Comparison of ENCODE assay signal across 13 cellular contexts in the genomic region with DNA sequence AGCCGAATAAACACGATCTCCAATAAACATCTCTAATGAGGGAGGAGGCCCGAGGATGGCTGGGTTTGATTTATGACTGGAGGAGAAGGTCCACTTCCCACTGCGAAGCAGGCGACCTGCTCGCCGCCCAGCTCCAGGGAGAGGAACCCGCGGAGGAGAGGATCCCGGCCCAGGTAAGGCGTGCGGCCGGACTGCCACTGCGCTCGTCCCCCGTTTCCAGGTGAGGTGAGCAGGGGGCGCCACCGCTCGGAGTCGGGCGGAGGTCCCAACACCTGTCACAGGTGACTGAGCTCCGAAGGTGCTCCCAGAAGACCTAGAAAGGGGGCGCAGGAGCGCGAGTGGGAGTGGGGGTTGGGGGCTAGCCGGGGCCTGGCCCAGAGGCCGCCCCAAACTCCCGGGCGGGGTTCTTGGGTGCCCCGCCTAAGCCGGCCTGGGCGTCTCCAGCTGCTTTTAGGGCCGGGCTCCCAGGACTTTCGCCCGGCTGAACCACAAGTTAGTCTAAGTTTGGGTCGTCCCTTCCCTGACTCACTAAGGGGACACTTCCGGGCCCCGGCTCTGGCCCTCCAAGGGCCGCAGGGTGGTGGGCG. TPM values are rescaled to one million over a fixed set of nuclear protein-coding genes. Genes with fewer than 3 reads are reported as not detected.
DNase-seq lines count a peak whose midpoint lies in the region; ATAC-seq and TF ChIP-seq lines count a peak whose summit lies in the region.
"Had no signal": no experiment of that assay in that cellular context is flagged by ENCODE, and none has a peak within 500 bp of the region (broad histone marks: within the 10 kb centered on the region; RNA-seq: fewer than 3 reads in every experiment).

No MANE protein-coding gene starts in this region.

- H3K9me3 ChIP-seq in sigmoid colon = no peaks in the 10 kb centered on the region
- H3K9me3 ChIP-seq: thyroid gland had no signal

- H3K4me3 Mint-ChIP-seq in endothelial cell (ENCODE audit: unreplicated experiment) = peak overlapping the region; percentile 77

- TF ChIP-seq CTCF in endothelial cell (IDR thresholded peaks at IDR 0.05; ENCODE audit: unreplicated experiment) (no peak), sigmoid colon (IDR thresholded peaks at IDR 0.05) (no peak)

- ATAC-seq in GM21367 (IDR thresholded peaks at IDR 0.05; ENCODE audit: unreplicated experiment) = no peak

- H3K27me3 Mint-ChIP-seq in endothelial cell (ENCODE audit: unreplicated experiment) = peaks cover 37% of the 10 kb centered on the region

- H3K27me3 ChIP-seq in sigmoid colon = peaks cover 89 to 100% (median 100%) of the 10 kb centered on the region in 3 donors

- no peak for TF ChIP-seq EP300 in sigmoid colon (IDR thresholded peaks at IDR 0.05)

- intact Hi-C loops in sigmoid colon (cut with DNase I) = no loop called here

- no peaks in the 10 kb centered on the region for H3K9me3 Mint-ChIP-seq in endothelial cell (ENCODE audit: unreplicated experiment)

- peaks cover 0 to 70% (median 67%) of the 10 kb centered on the region in 4 donors for H3K4me1 ChIP-seq in sigmoid colon

- H3K36me3 ChIP-seq in sigmoid colon = no peaks in the 10 kb centered on the region
- H3K36me3 ChIP-seq: thyroid gland had no signal

- no peaks in the 10 kb centered on the region for H3K36me3 Mint-ChIP-seq in endothelial cell (ENCODE audit: low read depth, unreplicated experiment)

- H3K4me1 Mint-ChIP-seq in endothelial cell (ENCODE audit: unreplicated experiment) = peaks cover 18% of the 10 kb centered on the region

- no peak overlapping the region for H3K27ac ChIP-seq in sigmoid colon
- H3K27ac ChIP-seq: KMS-11, thyroid gland had no signal

- DNase-seq in NCI-H1694 (lab: John Stamatoyannopoulos, UW) = peak; percentile 51
- no peak for DNase-seq in NCI-H1694 treated with DMSO at 0.1 percent for 48 hours (lab: John Stamatoyannopoulos, UW)
- DNase-seq in NCI-H748 treated with DMSO at 0.1 percent for 48 hours (lab: John Stamatoyannopoulos, UW) = peak; percentile 25
- no peak for DNase-seq in endothelial cell (ENCODE audit: low spot score)
- DNase-seq in sigmoid colon = peak; percentile 56
- DNase-seq in activated effector memory CD4-positive, alpha-beta T cell treated with anti-CD3 and anti-CD28 coated beads, Interleukin-2, amount 50 U/mL, for 16 hours = no peak
- no peak for DNase-seq in OCI-M1 (lab: John Stamatoyannopoulos, UW)
- DNase-seq: occipital lobe, thyroid gland had no signal

- WGBS in sigmoid colon, 2 donors = 2 to 4% methylated on average over 40 of the region's 40 CpGs

- H3K27ac Mint-ChIP-seq in endothelial cell (ENCODE audit: unreplicated experiment) = no peak overlapping the region

- H3K4me3 ChIP-seq in sigmoid colon = peak overlapping the region in 2 of 4 donors; percentile 5 to 19

- no peak for TF ChIP-seq POLR2A in sigmoid colon (IDR thresholded peaks at IDR 0.05)

RNA-seq across cellular contexts. Expression of a gene that starts 5.4 kb away (rescaled TPM):
- total RNA-seq in endothelial cell (ENCODE audit: unreplicated experiment) (2.7 TPM), sigmoid colon (not detected)
- polyA plus RNA-seq in sigmoid colon = under 1 TPM in 2 of 3 donors, not detected in 1; 0.34 to 0.46 TPM
- total RNA-seq: dermis microvascular lymphatic vessel endothelial cell; T-helper 1 cell treated with Interleukin-12 subunit alpha and Interleukin-12 subunit beta and Interleukin-4 antibody, amounts not matched to agents 30 ng/mL and 1 ng/mL, for 36 hours; thyroid gland had no signal

Comparison
In these comparisons a context has a peak if more than half of its experiments do, and no peak if none do; other contexts are left out.
1. DNase-seq: peak in NCI-H1694 (single experiment), NCI-H748 treated with DMSO at 0.1 percent for 48 hours (single experiment) and sigmoid colon (single experiment); none in NCI-H1694 treated with DMSO at 0.1 percent for 48 hours (single experiment), endothelial cell (single experiment), activated effector memory CD4-positive, alpha-beta T cell treated with anti-CD3 and anti-CD28 coated beads, Interleukin-2, amount 50 U/mL, for 16 hours (single experiment) and OCI-M1 (single experiment).